Comparison of ENCODE assay signal across 1 cellular context in genomic region chr6:98836962-98837944, GRCh38.
TF ChIP-seq lines count a peak whose summit lies in the region.

No MANE protein-coding gene starts in this region.

TF ChIP-seq in K562, 482 proteins besides CTCF, POLR2A, EP300 and RAD21:
- TF ChIP-seq ZNF316 (IDR thresholded peaks at IDR 0.05) = peak; percentile 25; the same call in 1 of the 2 replicates
- TF ChIP-seq KDM1A (IDR thresholded peaks at IDR 0.05) = no peak
- TF ChIP-seq ZSCAN29 (IDR thresholded peaks at IDR 0.05) = 0 out of 2 replicates have a peak, but pooled peaks have one; percentile 33
- TF ChIP-seq CBX8 (IDR thresholded peaks at IDR 0.05; ENCODE audit: borderline replicate concordance, extremely low read depth, low read depth, low read length, poor library complexity, severe bottlenecking) = peak; percentile 89
- TF ChIP-seq CEBPB (tag; IDR thresholded peaks at IDR 0.05) = peak; percentile 78
- no peak for TF ChIP-seq ZNF408 (CRISPR knock-in tag; IDR thresholded peaks at IDR 0.05; ENCODE audit: low read depth)
- no peak for TF ChIP-seq L3MBTL2 (IDR thresholded peaks at IDR 0.05)
